In the genomic region with DNA sequence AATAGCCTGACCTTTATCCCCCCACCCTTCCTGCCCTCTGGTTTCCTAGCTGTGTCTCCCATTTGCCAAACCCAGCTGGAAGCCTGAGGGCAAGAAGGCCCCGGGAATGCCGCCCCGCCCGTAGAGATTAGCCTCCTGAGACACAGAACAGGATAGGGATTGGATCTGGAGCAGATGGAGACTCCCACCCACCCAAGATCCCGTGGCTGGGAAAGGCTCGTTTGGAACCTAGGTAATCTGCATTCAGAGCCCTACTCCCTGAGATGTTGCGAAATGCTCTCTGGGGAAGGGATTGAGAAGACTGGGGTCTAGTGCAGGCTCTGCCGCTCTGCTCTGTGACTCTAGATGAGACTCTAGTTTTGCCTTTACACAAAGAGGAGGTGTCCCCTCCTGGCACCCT, we compare ENCODE assay signal across 17 cellular contexts. TPM values are rescaled to one million over a fixed set of nuclear protein-coding genes. Genes with fewer than 3 reads are reported as not detected.
A peak's percentile ranks its signal among the peaks of the same experiment; 100 is the strongest.
DNase-seq lines count a peak whose midpoint lies in the region; ATAC-seq, FAIRE-seq and TF ChIP-seq lines count a peak whose summit lies in the region.
"Had no signal": no experiment of that assay in that cellular context is flagged by ENCODE, and none has a peak within 500 bp of the region (broad histone marks: within the 10 kb centered on the region; RNA-seq: fewer than 3 reads in every experiment).

No MANE protein-coding gene starts in this region.

- FAIRE-seq in GM19239 (lab: Jason Lieb, UNC): no peak
- FAIRE-seq: bronchial epithelial cell, pancreas had no signal

- TF ChIP-seq CTCF in A673 (conservative IDR thresholded peaks at IDR 0.05; ENCODE audit: low read depth, low read length): no peak

- H3K36me3 Mint-ChIP-seq in activated T-helper 17 cell treated with anti-CD3 and anti-CD28 coated beads, Interleukin-2, amount 50 U/mL, for 72 hours (ENCODE audit: low read depth): peaks cover 9% of the 10 kb centered on the region
- H3K36me3 Mint-ChIP-seq: naive B cell had no signal

- CTCF ChIA-PET in A673 (lab: Charles Lee): interaction anchor here (0.9 kb wide), 1 partner anchor 17 kb away, joined by 3 read pairs; no protein-coding TSS in a partner anchor

- POLR2A ChIA-PET in A673 (lab: Charles Lee; ENCODE audit: low non-redundant PET): no interaction called here

- no peaks in the 10 kb centered on the region for H3K9me3 Mint-ChIP-seq in activated T-helper 17 cell treated with anti-CD3 and anti-CD28 coated beads, Interleukin-2, amount 50 U/mL, for 72 hours
- H3K9me3 Mint-ChIP-seq: naive B cell had no signal

- ATAC-seq in activated T-helper 17 cell treated with anti-CD3 and anti-CD28 coated beads, Interleukin-2, amount 50 U/mL, for 72 hours (replicated peaks): no peak
- ATAC-seq: pancreas had no signal

- no TSS peak for BruUV-seq in A673 (replicated peaks; lab: Mats Ljungman, UMichigan)

- no peaks in the 10 kb centered on the region for H3K27me3 Mint-ChIP-seq in activated T-helper 17 cell treated with anti-CD3 and anti-CD28 coated beads, Interleukin-2, amount 50 U/mL, for 72 hours

- H3K4me3 ChIP-seq in A673 (ENCODE audit: low read depth, low read length, poor library complexity, severe bottlenecking): no peak overlapping the region
- H3K4me3 ChIP-seq: lung, pancreas had no signal

- H3K36me3 ChIP-seq in A673 (ENCODE audit: insufficient read depth, low read length, poor library complexity, severe bottlenecking): no peaks in the 10 kb centered on the region
- H3K36me3 ChIP-seq: pancreas had no signal

- peak overlapping the region; percentile 65 for H3K27ac Mint-ChIP-seq in activated T-helper 17 cell treated with anti-CD3 and anti-CD28 coated beads, Interleukin-2, amount 50 U/mL, for 72 hours

- H3K27me3 ChIP-seq in A673 (replicated peaks; ENCODE audit: insufficient read depth, low read depth, low read length, poor library complexity): no peaks in the 10 kb centered on the region
- H3K27me3 ChIP-seq: pancreas had no signal

- no peaks in the 10 kb centered on the region for H3K4me1 ChIP-seq in A673 (ENCODE audit: insufficient read depth, low read length, poor library complexity, severe bottlenecking)

- intact Hi-C loops in A673 (cut with micrococcal nuclease; ENCODE audit: unreplicated experiment): no loop called here

- H3K4me1 Mint-ChIP-seq in activated T-helper 17 cell treated with anti-CD3 and anti-CD28 coated beads, Interleukin-2, amount 50 U/mL, for 72 hours: peaks cover 9% of the 10 kb centered on the region

- peak; percentile 74 for DNase-seq in D341Med (ENCODE audit: low spot score)
- DNase-seq in LoVo (ENCODE audit: low spot score): peak; percentile 16
- DNase-seq in myocyte (ENCODE audit: low read depth): peak; percentile 30
- no peak for DNase-seq in erythroblast (lab: John Stamatoyannopoulos, UW)
- no peak for DNase-seq in GM19239 (ENCODE audit: insufficient read length, low spot score)
- no peak for DNase-seq in A673 (ENCODE audit: low spot score)
- DNase-seq: activated CD4-positive, CD25-positive, alpha-beta regulatory T cell treated with anti-CD3 and anti-CD28 coated beads, Interleukin-2, amount 50 U/mL, for 72 hours; Kasumi-1; naive B cell; NCI-H1436 treated with DMSO at 0.1 percent for 48 hours; NCI-H2171; pancreas; SHP77 treated with DMSO at 0.1 percent for 48 hours; stimulated activated CD4-positive, alpha-beta T cell treated with anti-CD3 and anti-CD28 coated beads, Interleukin-2, amount 100 ng/mL, for 48 hours had no signal

- no peak overlapping the region for H3K27ac ChIP-seq in A673 (ENCODE audit: low read depth, low read length, poor library complexity, severe bottlenecking)
- H3K27ac ChIP-seq: pancreas had no signal

- H3K4me3 Mint-ChIP-seq in activated T-helper 17 cell treated with anti-CD3 and anti-CD28 coated beads, Interleukin-2, amount 50 U/mL, for 72 hours: no peak overlapping the region

- H3K9me3 ChIP-seq in A673 (ENCODE audit: low read depth, low read length, poor library complexity, severe bottlenecking): no peaks in the 10 kb centered on the region
- H3K9me3 ChIP-seq: pancreas had no signal

- no peak for TF ChIP-seq POLR2A in erythroblast (IDR thresholded peaks at IDR 0.05; ENCODE audit: low read length)

RNA-seq across cellular contexts. Expression of a gene that starts 10.9 kb away (rescaled TPM):
- total RNA-seq in activated T-helper 17 cell treated with anti-CD3 and anti-CD28 coated beads, Interleukin-2, amount 50 U/mL, for 72 hours: 10 to 100 TPM; 37.3 to 72.5 TPM
- 89.2 and 113 TPM in 2 replicates for total RNA-seq in myocyte
- polyA plus RNA-seq in myocyte (2012): 19.0 TPM
- total RNA-seq in A673 (2021): 0.37 and 0.43 TPM in 2 replicates

RNA-seq across cellular contexts. Expression of a gene that starts 34.1 kb away (rescaled TPM):
- total RNA-seq in activated T-helper 17 cell treated with anti-CD3 and anti-CD28 coated beads, Interleukin-2, amount 50 U/mL, for 72 hours: under 1 TPM; 0.42 to 0.45 TPM
- 0.10 and 0.48 TPM in 2 replicates for total RNA-seq in myocyte
- 0.35 TPM for polyA plus RNA-seq in myocyte (2012)
- not detected in 2 replicates for total RNA-seq in A673 (2021)
- total RNA-seq: bronchial epithelial cell had no signal

RNA-seq across cellular contexts. Expression of a gene that starts 37.3 kb away (rescaled TPM):
- total RNA-seq in activated T-helper 17 cell treated with anti-CD3 and anti-CD28 coated beads, Interleukin-2, amount 50 U/mL, for 72 hours: 10 to 100 TPM; 25.9 to 58.3 TPM
- total RNA-seq in myocyte (32.3 and 33.5 TPM in 2 replicates), A673 (2021) (36.3 and 49.6 TPM in 2 replicates)
- polyA plus RNA-seq in myocyte (2012): 29.2 TPM

Comparison
In these comparisons a context has a peak if more than half of its experiments do, and no peak if none do; other contexts are left out.
1. DNase-seq: peak in D341Med (single experiment), LoVo (single experiment) and myocyte (single experiment); none in erythroblast (0 of 2), GM19239 (single experiment) and A673 (single experiment).
2. RNA of a gene that starts 10.9 kb away (total RNA-seq): 89.2 to 113 TPM in myocyte and 37.3 to 72.5 TPM in activated T-helper 17 cell treated with anti-CD3 and anti-CD28 coated beads, Interleukin-2, amount 50 U/mL, for 72 hours; 0.37 to 0.43 TPM in A673; every median in the first group is over 10 times any median in the second.